Comparison of ENCODE assay signal across 10 cellular contexts in genomic region chr7:118657391-118658005, GRCh38.
DNase-seq lines count a peak whose midpoint lies in the region; ATAC-seq and TF ChIP-seq lines count a peak whose summit lies in the region.
"Had no signal": no experiment of that assay in that cellular context is flagged by ENCODE, and none has a peak within 500 bp of the region (broad histone marks: within the 10 kb centered on the region; RNA-seq: fewer than 3 reads in every experiment).

No MANE protein-coding gene starts in this region.

- H3K4me1 Mint-ChIP-seq in neural progenitor cell, result no peaks in the 10 kb centered on the region
- H3K4me1 Mint-ChIP-seq: activated naive CD8-positive, alpha-beta T cell treated with anti-CD3 and anti-CD28 coated beads, Interleukin-2, amount 10 ng/mL, durations not matched to agents 7 days and 5 days had no signal

- peak; percentile 1 for DNase-seq in GM19240 (ENCODE audit: insufficient read length, low spot score)
- no peak for DNase-seq in neural progenitor cell (ENCODE audit: low spot score)
- DNase-seq in NCI-H128 (lab: John Stamatoyannopoulos, UW; ENCODE audit: unreplicated experiment), result no peak
- no peak for DNase-seq in nucleus accumbens (lab: John Stamatoyannopoulos, UW)
- DNase-seq in occipital lobe (lab: John Stamatoyannopoulos, UW), result no peak
- DNase-seq: activated CD8-positive, alpha-beta T cell treated with anti-CD3 and anti-CD28 coated beads, Interleukin-2, amount 10 ng/mL, durations not matched to agents 7 days and 5 days; activated naive CD8-positive, alpha-beta T cell treated with anti-CD3 and anti-CD28 coated beads, Interleukin-2, amount 10 ng/mL, durations not matched to agents 7 days and 5 days; effector CD4-positive, alpha-beta T cell had no signal

- TF ChIP-seq CTCF in neural progenitor cell (IDR thresholded peaks at IDR 0.05), result no peak

- no peak overlapping the region for H3K4me3 ChIP-seq in neural progenitor cell

- H3K36me3 ChIP-seq in neural progenitor cell, result no peaks in the 10 kb centered on the region

- no peaks in the 10 kb centered on the region for H3F3A ChIP-seq in neural progenitor cell (ENCODE audit: low read depth)

- H3K9ac ChIP-seq in neural progenitor cell, result no peak overlapping the region

- no peaks in the 10 kb centered on the region for H3K79me2 ChIP-seq in neural progenitor cell (ENCODE audit: low read depth)

- H3K27me3 Mint-ChIP-seq in neural progenitor cell (ENCODE audit: insufficient read depth, low read depth), result no peaks in the 10 kb centered on the region
- H3K27me3 Mint-ChIP-seq: activated naive CD8-positive, alpha-beta T cell treated with anti-CD3 and anti-CD28 coated beads, Interleukin-2, amount 10 ng/mL, durations not matched to agents 7 days and 5 days had no signal

- H3K9me3 Mint-ChIP-seq in neural progenitor cell, result no peaks in the 10 kb centered on the region
- H3K9me3 Mint-ChIP-seq: activated naive CD8-positive, alpha-beta T cell treated with anti-CD3 and anti-CD28 coated beads, Interleukin-2, amount 10 ng/mL, durations not matched to agents 7 days and 5 days had no signal

- H3K27ac Mint-ChIP-seq in neural progenitor cell, result no peak overlapping the region
- H3K27ac Mint-ChIP-seq: activated CD8-positive, alpha-beta T cell treated with anti-CD3 and anti-CD28 coated beads, Interleukin-2, amount 10 ng/mL, durations not matched to agents 7 days and 5 days; activated naive CD8-positive, alpha-beta T cell treated with anti-CD3 and anti-CD28 coated beads, Interleukin-2, amount 10 ng/mL, durations not matched to agents 7 days and 5 days had no signal

- H3K4me1 ChIP-seq in neural progenitor cell, result no peaks in the 10 kb centered on the region

- no peaks in the 10 kb centered on the region for H3K9me3 ChIP-seq in neural progenitor cell (ENCODE audit: low read depth)

- no peak overlapping the region for H3K4me3 Mint-ChIP-seq in neural progenitor cell
- H3K4me3 Mint-ChIP-seq: activated CD8-positive, alpha-beta T cell treated with anti-CD3 and anti-CD28 coated beads, Interleukin-2, amount 10 ng/mL, durations not matched to agents 7 days and 5 days; activated naive CD8-positive, alpha-beta T cell treated with anti-CD3 and anti-CD28 coated beads, Interleukin-2, amount 10 ng/mL, durations not matched to agents 7 days and 5 days had no signal

- H2AFZ ChIP-seq in neural progenitor cell (replicated peaks), result peak overlapping the region; percentile 89

- ATAC-seq in HG02610 (IDR thresholded peaks at IDR 0.05; ENCODE audit: unreplicated experiment) (peak; percentile 63), HG03521 (IDR thresholded peaks at IDR 0.05; ENCODE audit: unreplicated experiment) (peak; percentile 89)
- ATAC-seq: activated CD8-positive, alpha-beta T cell treated with anti-CD3 and anti-CD28 coated beads, Interleukin-2, amount 10 ng/mL, durations not matched to agents 7 days and 5 days had no signal

- no peaks in the 10 kb centered on the region for H4K20me1 ChIP-seq in neural progenitor cell (ENCODE audit: low read depth)

- no peaks in the 10 kb centered on the region for H3K36me3 Mint-ChIP-seq in neural progenitor cell
- H3K36me3 Mint-ChIP-seq: activated naive CD8-positive, alpha-beta T cell treated with anti-CD3 and anti-CD28 coated beads, Interleukin-2, amount 10 ng/mL, durations not matched to agents 7 days and 5 days had no signal

- no peaks in the 10 kb centered on the region for H3K27me3 ChIP-seq in neural progenitor cell

- no peak overlapping the region for H3K27ac ChIP-seq in neural progenitor cell

- H3K4me2 ChIP-seq in neural progenitor cell, result no peak overlapping the region
